In the genomic region with DNA sequence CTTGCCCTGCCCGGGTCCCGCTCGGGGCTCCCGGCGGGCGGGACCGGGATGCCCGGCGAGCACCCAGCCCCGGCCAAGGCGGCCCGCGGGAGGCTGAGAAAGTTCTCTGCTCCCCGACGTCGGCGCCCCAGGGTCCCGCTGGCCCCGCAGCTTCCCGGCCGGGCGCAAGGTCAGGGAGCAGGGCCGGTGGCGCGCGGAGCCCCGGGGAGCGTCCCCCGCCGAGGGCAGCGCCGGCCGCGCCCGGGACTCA, we compare ENCODE assay signal across 8 cellular contexts. TPM values are rescaled to one million over a fixed set of nuclear protein-coding genes. Genes with fewer than 3 reads are reported as not detected.
DNase-seq lines count a peak whose midpoint lies in the region; ATAC-seq, FAIRE-seq and TF ChIP-seq lines count a peak whose summit lies in the region.

No MANE protein-coding gene starts in this region.

- H3K27ac ChIP-seq in naive thymus-derived CD4-positive, alpha-beta T cell (ENCODE audit: low read depth, low read length), result peak overlapping the region; percentile 45

- no peak for TF ChIP-seq CTCF in bronchial epithelial cell (IDR thresholded peaks at IDR 0.05; ENCODE audit: insufficient read depth, low read length, severe bottlenecking)

- no peaks in the 10 kb centered on the region for H3K36me3 ChIP-seq in bronchial epithelial cell (ENCODE audit: control insufficient read depth, insufficient read depth, low read length)
- no peaks in the 10 kb centered on the region for H3K36me3 ChIP-seq in naive thymus-derived CD4-positive, alpha-beta T cell (ENCODE audit: control insufficient read depth in 2 of 3, insufficient read depth in 3 of 3, low read length in 3 of 3)

- H3K36me3 Mint-ChIP-seq in naive thymus-derived CD4-positive, alpha-beta T cell, result peaks cover 0 to 4% (median 0%) of the 10 kb centered on the region in 5 donors

- no peaks in the 10 kb centered on the region for H3K27me3 ChIP-seq in bronchial epithelial cell (ENCODE audit: control insufficient read depth, insufficient read depth, low read length)
- H3K27me3 ChIP-seq in naive thymus-derived CD4-positive, alpha-beta T cell (ENCODE audit: control insufficient read depth in 2 of 2, insufficient read depth in 2 of 2, low read length in 2 of 2), result peaks cover 0 to 4% of the 10 kb centered on the region in 2 donors

- H3K27ac Mint-ChIP-seq in naive thymus-derived CD4-positive, alpha-beta T cell, result peak overlapping the region in 1 of 9 donors; percentile 64

- H3K9me3 Mint-ChIP-seq in naive thymus-derived CD4-positive, alpha-beta T cell, result no peaks in the 10 kb centered on the region

- H3K4me1 ChIP-seq in naive thymus-derived CD4-positive, alpha-beta T cell (ENCODE audit: control insufficient read depth in 2 of 2, insufficient read depth in 2 of 2, low read length in 2 of 2), result peaks cover 0 to 5% of the 10 kb centered on the region in 2 donors

- DNase-seq in bronchial epithelial cell (ENCODE audit: low read depth) (no peak), anterior cingulate cortex (lab: John Stamatoyannopoulos, UW) (no peak), NCI-H2081 (lab: John Stamatoyannopoulos, UW) (no peak)
- DNase-seq in naive thymus-derived CD4-positive, alpha-beta T cell, result peak in 1 of 9 donors; percentile 28
- DNase-seq in activated CD4-positive, CD25-positive, alpha-beta regulatory T cell (lab: John Stamatoyannopoulos, UW), result no peak
- DNase-seq in central memory CD4-positive, alpha-beta T cell, result no peak

- H3K4me1 Mint-ChIP-seq in naive thymus-derived CD4-positive, alpha-beta T cell, result peaks cover 17 to 45% (median 36%) of the 10 kb centered on the region in 7 donors

- ATAC-seq in GM18907 (IDR thresholded peaks at IDR 0.05; ENCODE audit: unreplicated experiment), result peak; percentile 30
- ATAC-seq in HG03108 (IDR thresholded peaks at IDR 0.05; ENCODE audit: unreplicated experiment), result peak; percentile 24
- peak; percentile 17 for ATAC-seq in naive thymus-derived CD4-positive, alpha-beta T cell

- FAIRE-seq in bronchial epithelial cell (lab: Jason Lieb, UNC), result no peak

- CTCF ChIA-PET in naive thymus-derived CD4-positive, alpha-beta T cell (lab: Charles Lee), result interaction anchor here (0.7 to 1.2 kb wide), 2 partner anchors 46 to 495 kb away, joined by 3 to 4 read pairs; no protein-coding TSS in a partner anchor

- H3K27me3 Mint-ChIP-seq in naive thymus-derived CD4-positive, alpha-beta T cell, result peaks cover 0 to 45% (median 6%) of the 10 kb centered on the region in 5 donors

- intact Hi-C loops in naive thymus-derived CD4-positive, alpha-beta T cell (cut with micrococcal nuclease), result loop anchor here (1.0 to 10.0 kb wide), 4 partner anchors 12 to 246 kb away; partner anchors contain the start of gene AP1S3 (in 1 of the 2)

- peak overlapping the region in 3 of 10 donors; percentile 86 to 92 (median 91) for H3K4me3 Mint-ChIP-seq in naive thymus-derived CD4-positive, alpha-beta T cell

- H3K4me3 ChIP-seq in bronchial epithelial cell (ENCODE audit: low read depth, low read length), result peak overlapping the region; percentile 62
- peak overlapping the region; percentile 65 for H3K4me3 ChIP-seq in naive thymus-derived CD4-positive, alpha-beta T cell (ENCODE audit: low read length)

- no peaks in the 10 kb centered on the region for H3K9me3 ChIP-seq in naive thymus-derived CD4-positive, alpha-beta T cell (ENCODE audit: control insufficient read depth in 2 of 3, low read length in 3 of 3)

- POLR2A ChIA-PET in naive thymus-derived CD4-positive, alpha-beta T cell (lab: Charles Lee), result interaction anchor here (1.1 to 1.4 kb wide), 2 partner anchors 46 to 75 kb away, joined by 3 to 4 read pairs; no protein-coding TSS in a partner anchor

RNA-seq across cellular contexts. Expression of gene SERPINE2, which starts 0.3 kb away (rescaled TPM):
- 85.8 and 95.3 TPM in 2 replicates for total RNA-seq in bronchial epithelial cell
- total RNA-seq in naive thymus-derived CD4-positive, alpha-beta T cell, result 10 to 100 TPM in 2 of 5 experiments, 1 to 10 TPM in 3; 5.2 to 18.1 (median 8.1) TPM
- 10 to 100 TPM; 15.3 to 46.7 TPM for polyA plus RNA-seq in naive thymus-derived CD4-positive, alpha-beta T cell
